In the genomic region with DNA sequence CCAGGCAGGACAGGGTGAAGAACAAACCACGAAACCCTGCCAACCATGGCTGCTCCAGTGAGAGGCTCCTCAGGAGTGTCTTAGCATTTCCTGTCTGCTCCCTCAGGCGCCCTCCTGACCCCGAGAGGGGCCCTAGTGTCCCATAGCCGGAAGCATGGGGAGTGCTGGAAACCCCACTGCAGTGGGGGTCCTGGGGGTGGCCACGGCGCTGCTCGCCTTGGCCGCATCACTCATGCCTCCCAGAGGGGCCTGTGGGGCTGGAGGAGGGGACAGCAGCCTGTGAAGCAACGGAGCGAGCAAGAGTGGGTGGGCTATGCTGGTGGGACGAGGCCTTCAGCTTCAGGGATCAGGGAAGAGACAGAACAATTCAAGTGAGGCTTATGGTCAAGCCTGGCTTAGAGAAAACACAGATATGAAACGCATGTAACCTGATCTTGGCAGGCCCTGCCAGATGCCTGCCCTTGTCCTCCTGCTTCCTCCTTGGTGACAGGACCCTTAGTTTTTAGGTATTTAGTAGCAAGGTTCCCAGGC, we compare ENCODE assay signal across 19 cellular contexts.
DNase-seq lines count a peak whose midpoint lies in the region; ATAC-seq, FAIRE-seq and TF ChIP-seq lines count a peak whose summit lies in the region.
"Had no signal": no experiment of that assay in that cellular context is flagged by ENCODE, and none has a peak within 500 bp of the region (broad histone marks: within the 10 kb centered on the region; RNA-seq: fewer than 3 reads in every experiment).

No MANE protein-coding gene starts in this region.

- TF ChIP-seq POLR2A in sigmoid colon (IDR thresholded peaks at IDR 0.05) = no peak

- no peak for FAIRE-seq in kidney (lab: Jason Lieb, UNC)
- FAIRE-seq: H54, K562 had no signal

- H3K4me2 ChIP-seq in BLaER1 = peak overlapping the region; percentile 81

- peaks cover 52% of the 10 kb centered on the region for H3K4me1 ChIP-seq in BLaER1
- peaks cover 14 to 23% of the 10 kb centered on the region in 2 donors for H3K4me1 ChIP-seq in kidney (ENCODE audit: control insufficient read depth in 1 of 2, insufficient read depth in 1 of 2, low read depth in 1 of 2, low read length in 2 of 2)
- peaks cover 2 to 79% (median 64%) of the 10 kb centered on the region in 4 donors for H3K4me1 ChIP-seq in sigmoid colon
- H3K4me1 ChIP-seq: breast epithelium had no signal

- peak overlapping the region; percentile 50 for H3K27ac ChIP-seq in BLaER1
- no peak overlapping the region for H3K27ac ChIP-seq in kidney (ENCODE audit: low read depth in 2 of 2, low read length in 2 of 2)
- H3K27ac ChIP-seq in sigmoid colon = peak overlapping the region; percentile 32 to 69 (median 50)

- H3K36me3 ChIP-seq in BLaER1 (peaks cover 6% of the 10 kb centered on the region; the same call in 1 of the 2 replicates), kidney (ENCODE audit: control insufficient read depth in 1 of 2, insufficient read depth in 2 of 2, low read length in 2 of 2) (peaks cover 0 to 5% of the 10 kb centered on the region in 2 donors), sigmoid colon (peaks cover 0 to 25% (median 0%) of the 10 kb centered on the region in 4 donors)
- H3K36me3 ChIP-seq: breast epithelium had no signal

- no peaks in the 10 kb centered on the region for H3K27me3 ChIP-seq in BLaER1
- no peaks in the 10 kb centered on the region for H3K27me3 ChIP-seq in sigmoid colon
- H3K27me3 ChIP-seq: breast epithelium had no signal

- CTCF ChIA-PET in WTC11 (lab: Charles Lee) = interaction anchor here (4.9 kb wide), 1 partner anchor 28 kb away, joined by 24 read pairs; no protein-coding TSS in a partner anchor

- H3K27ac Mint-ChIP-seq in WTC11 = peak overlapping the region; percentile 60; the same call in 1 of the 2 replicates
- no peak overlapping the region for H3K27ac Mint-ChIP-seq in T-helper 2 cell treated with Interferon-gamma antibody and Interleukin-4, amounts not matched to agents 5 μg/mL and 100 μg/mL, for 36 hours
- H3K27ac Mint-ChIP-seq: endodermal cell; naive thymus-derived CD4-positive, alpha-beta T cell; stimulated activated memory B cell treated with anti-CD40 and anti-IgM and Interleukin-4, amounts not matched to agents 10 μg/mL and 1 μg/mL and 100 μg/mL, for 72 hours had no signal

- no peaks in the 10 kb centered on the region for H3K27me3 Mint-ChIP-seq in WTC11 (ENCODE audit: low read depth)
- no peaks in the 10 kb centered on the region for H3K27me3 Mint-ChIP-seq in T-helper 2 cell treated with Interferon-gamma antibody and Interleukin-4, amounts not matched to agents 5 μg/mL and 100 μg/mL, for 36 hours (ENCODE audit: low read depth)
- H3K27me3 Mint-ChIP-seq: naive thymus-derived CD4-positive, alpha-beta T cell; stimulated activated memory B cell treated with anti-CD40 and anti-IgM and Interleukin-4, amounts not matched to agents 10 μg/mL and 1 μg/mL and 100 μg/mL, for 72 hours had no signal

- WGBS in sigmoid colon, 2 donors = 79 to 93% methylated on average over 12 of the region's 12 CpGs

- POLR2A ChIA-PET in WTC11 (lab: Charles Lee) = no interaction called here

- DNase-seq in WTC11 (ENCODE audit: low spot score) = no peak
- peak; percentile 64 for DNase-seq in kidney
- DNase-seq in sigmoid colon = no peak
- no peak for DNase-seq in NCI-H1694 (lab: John Stamatoyannopoulos, UW)
- no peak for DNase-seq in T-helper 2 cell treated with Interferon-gamma antibody and Interleukin-4, amounts not matched to agents 5 μg/mL and 100 μg/mL, for 36 hours (ENCODE audit: low spot score)
- DNase-seq: activated CD4-positive, CD25-positive, alpha-beta regulatory T cell; AML-193; endodermal cell; naive thymus-derived CD4-positive, alpha-beta T cell; NCI-H1436; OCI-M1 had no signal

- H3K4me3 Mint-ChIP-seq in WTC11 = no peak overlapping the region
- H3K4me3 Mint-ChIP-seq in T-helper 2 cell treated with Interferon-gamma antibody and Interleukin-4, amounts not matched to agents 5 μg/mL and 100 μg/mL, for 36 hours = no peak overlapping the region
- H3K4me3 Mint-ChIP-seq: endodermal cell; naive thymus-derived CD4-positive, alpha-beta T cell; stimulated activated memory B cell treated with anti-CD40 and anti-IgM and Interleukin-4, amounts not matched to agents 10 μg/mL and 1 μg/mL and 100 μg/mL, for 72 hours had no signal

- H4K20me1 ChIP-seq in BLaER1 = no peaks in the 10 kb centered on the region

- H3K9me3 ChIP-seq in BLaER1 (no peaks in the 10 kb centered on the region), kidney (ENCODE audit: control insufficient read depth in 1 of 2, low read length in 2 of 2) (no peaks in the 10 kb centered on the region), sigmoid colon (no peaks in the 10 kb centered on the region)
- H3K9me3 ChIP-seq: breast epithelium had no signal

- H3K9ac ChIP-seq in BLaER1 (peak overlapping the region; percentile 40), kidney (ENCODE audit: low read length in 2 of 2) (no peak overlapping the region)

- H3K4me3 ChIP-seq in BLaER1 (no peak overlapping the region), kidney (ENCODE audit: low read length in 2 of 2) (no peak overlapping the region), sigmoid colon (no peak overlapping the region)
- H3K4me3 ChIP-seq: breast epithelium, K562 had no signal

- no peaks in the 10 kb centered on the region for H3K9me3 Mint-ChIP-seq in WTC11
- H3K9me3 Mint-ChIP-seq in T-helper 2 cell treated with Interferon-gamma antibody and Interleukin-4, amounts not matched to agents 5 μg/mL and 100 μg/mL, for 36 hours = no peaks in the 10 kb centered on the region
- H3K9me3 Mint-ChIP-seq: endodermal cell; naive thymus-derived CD4-positive, alpha-beta T cell; stimulated activated memory B cell treated with anti-CD40 and anti-IgM and Interleukin-4, amounts not matched to agents 10 μg/mL and 1 μg/mL and 100 μg/mL, for 72 hours had no signal

- no peaks in the 10 kb centered on the region for H3K36me3 Mint-ChIP-seq in WTC11
- H3K36me3 Mint-ChIP-seq in T-helper 2 cell treated with Interferon-gamma antibody and Interleukin-4, amounts not matched to agents 5 μg/mL and 100 μg/mL, for 36 hours (ENCODE audit: low read depth) = no peaks in the 10 kb centered on the region

- intact Hi-C loops in kidney (cut with DNase I) = no loop called here
- intact Hi-C loops in sigmoid colon (cut with DNase I) = no loop called here

- H3K4me1 Mint-ChIP-seq in WTC11 = peaks cover 36% of the 10 kb centered on the region
- peaks cover 2% of the 10 kb centered on the region for H3K4me1 Mint-ChIP-seq in T-helper 2 cell treated with Interferon-gamma antibody and Interleukin-4, amounts not matched to agents 5 μg/mL and 100 μg/mL, for 36 hours (ENCODE audit: low read depth)
- H3K4me1 Mint-ChIP-seq: stimulated activated memory B cell treated with anti-CD40 and anti-IgM and Interleukin-4, amounts not matched to agents 10 μg/mL and 1 μg/mL and 100 μg/mL, for 72 hours had no signal

- no peak for TF ChIP-seq CTCF in WTC11 (IDR thresholded peaks at IDR 0.05)
- TF ChIP-seq CTCF in kidney (IDR thresholded peaks at IDR 0.05; ENCODE audit: borderline replicate concordance, extremely low read depth, insufficient read depth) = no peak
- peak in 1 of 4 experiments; percentile 5 for TF ChIP-seq CTCF in sigmoid colon (IDR thresholded peaks at IDR 0.05)

- no peak for ATAC-seq in WTC11
- ATAC-seq in HG03442 (IDR thresholded peaks at IDR 0.05; ENCODE audit: unreplicated experiment) = no peak
- no peak for ATAC-seq in GM18870 (IDR thresholded peaks at IDR 0.05; ENCODE audit: unreplicated experiment)
- ATAC-seq: K562; naive thymus-derived CD4-positive, alpha-beta T cell; sciatic nerve; stimulated activated memory B cell treated with anti-CD40 and anti-IgM and Interleukin-4, amounts not matched to agents 10 μg/mL and 1 μg/mL and 100 μg/mL, for 72 hours had no signal

- no peak for TF ChIP-seq EP300 in sigmoid colon (IDR thresholded peaks at IDR 0.05)

TF ChIP-seq in WTC11, 78 proteins besides CTCF, POLR2A, EP300 and RAD21:
- TF ChIP-seq TEAD4 (CRISPR knock-in tag; IDR thresholded peaks at IDR 0.05) = no peak
- TF ChIP-seq, protein P1, sequence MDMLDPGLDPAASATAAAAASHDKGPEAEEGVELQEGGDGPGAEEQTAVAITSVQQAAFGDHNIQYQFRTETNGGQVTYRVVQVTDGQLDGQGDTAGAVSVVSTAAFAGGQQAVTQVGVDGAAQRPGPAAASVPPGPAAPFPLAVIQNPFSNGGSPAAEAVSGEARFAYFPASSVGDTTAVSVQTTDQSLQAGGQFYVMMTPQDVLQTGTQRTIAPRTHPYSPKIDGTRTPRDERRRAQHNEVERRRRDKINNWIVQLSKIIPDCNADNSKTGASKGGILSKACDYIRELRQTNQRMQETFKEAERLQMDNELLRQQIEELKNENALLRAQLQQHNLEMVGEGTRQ (CRISPR knock-in tag; IDR thresholded peaks at IDR 0.05) = no peak
- TF ChIP-seq, protein P2, sequence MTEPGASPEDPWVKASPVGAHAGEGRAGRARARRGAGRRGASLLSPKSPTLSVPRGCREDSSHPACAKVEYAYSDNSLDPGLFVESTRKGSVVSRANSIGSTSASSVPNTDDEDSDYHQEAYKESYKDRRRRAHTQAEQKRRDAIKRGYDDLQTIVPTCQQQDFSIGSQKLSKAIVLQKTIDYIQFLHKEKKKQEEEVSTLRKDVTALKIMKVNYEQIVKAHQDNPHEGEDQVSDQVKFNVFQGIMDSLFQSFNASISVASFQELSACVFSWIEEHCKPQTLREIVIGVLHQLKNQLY (CRISPR knock-in tag; IDR thresholded peaks at IDR 0.05) = no peak
TF ChIP-seq in WTC11: peak in this region for 0.

Comparison
In these comparisons a context has a peak if more than half of its experiments do, and no peak if none do; other contexts are left out.
1. H3K27ac ChIP-seq: peak in BLaER1 (single experiment) and sigmoid colon (4 of 4); none in kidney (0 of 2).